8 cellular contexts compared by ENCODE assay signal in genomic region chr16:81445143-81445922, GRCh38. TPM values are rescaled to one million over a fixed set of nuclear protein-coding genes. Genes with fewer than 3 reads are reported as not detected.
DNase-seq lines count a peak whose midpoint lies in the region; ATAC-seq and TF ChIP-seq lines count a peak whose summit lies in the region.

No MANE protein-coding gene starts in this region.

- DNase-seq in GM03348 (ENCODE audit: low spot score): peak; percentile 84
- no peak for DNase-seq in NT2/D1 (ENCODE audit: low read depth, low spot score)
- peak; percentile 46 for DNase-seq in activated naive CD4-positive, alpha-beta T cell treated with anti-CD3 and anti-CD28 coated beads, Interleukin-2, amount 50 U/mL, for 16 hours
- peak in 1 of 2 donors; percentile 44 for DNase-seq in heart right ventricle
- no peak for DNase-seq in prostate gland (ENCODE audit: low spot score)
- DNase-seq in KBM-7: no peak
- no peak for DNase-seq in cerebellar nuclear complex (lab: John Stamatoyannopoulos, UW)

- intact Hi-C loops in heart right ventricle (cut with DNase I) (loop anchor here in 5 of 10 donors (5.0 to 10.0 kb wide), 5 partner anchors 37 to 169 kb away; no protein-coding TSS in a partner anchor), prostate gland (cut with DNase I) (no loop called here)

- 1 to 3% methylated on average over 50 to 61 of the region's 62 CpGs for WGBS in heart right ventricle, 2 donors
- 0% methylated on average over 34 of the region's 62 CpGs for WGBS in prostate gland

- ATAC-seq in GM21723 (IDR thresholded peaks at IDR 0.05; ENCODE audit: unreplicated experiment): peak; percentile 37
- peak in 7 of 8 donors; percentile 3 to 45 (median 25) for ATAC-seq in heart right ventricle

- H3K4me1 ChIP-seq in NT2/D1 (ENCODE audit: insufficient read depth, insufficient read length): peaks cover 21% of the 10 kb centered on the region
- H3K4me1 ChIP-seq in heart right ventricle: peaks cover 5 to 53% (median 33%) of the 10 kb centered on the region in 9 donors
- H3K4me1 ChIP-seq in prostate gland (replicated peaks): peaks cover 8% of the 10 kb centered on the region

- H3K27ac ChIP-seq in heart right ventricle: peak overlapping the region; percentile 34 to 98 (median 84)
- peak overlapping the region; percentile 88 for H3K27ac ChIP-seq in prostate gland

- H3K36me3 ChIP-seq in NT2/D1 (ENCODE audit: insufficient read depth, insufficient read length, low read length) (peaks cover 25% of the 10 kb centered on the region), heart right ventricle (no peaks in the 10 kb centered on the region), prostate gland (no peaks in the 10 kb centered on the region)

- TF ChIP-seq CTCF in heart right ventricle (IDR thresholded peaks at IDR 0.05): peak in 6 of 9 donors; percentile 10 to 37 (median 32)
- TF ChIP-seq CTCF in prostate gland (IDR thresholded peaks at IDR 0.05): peak in 2 of 4 experiments; percentile 10 to 12

- TF ChIP-seq POLR2A in prostate gland (IDR thresholded peaks at IDR 0.05): no peak

- in situ Hi-C loops in KBM-7 (cut with MboI; ENCODE audit: low pct_unique_long_range_greater_than_20kb, low sequenced_read_pairs): no loop called here

- no peaks in the 10 kb centered on the region for H3K9me3 ChIP-seq in NT2/D1 (ENCODE audit: insufficient read depth, low read length)
- H3K9me3 ChIP-seq in heart right ventricle: no peaks in the 10 kb centered on the region
- no peaks in the 10 kb centered on the region for H3K9me3 ChIP-seq in prostate gland

- H3K4me3 ChIP-seq in NT2/D1 (ENCODE audit: insufficient read length, low read depth) (peak overlapping the region; percentile 94), heart right ventricle (peak overlapping the region; percentile 67 to 91 (median 78)), prostate gland (peak overlapping the region; percentile 88 to 93)

- H3K27me3 ChIP-seq in NT2/D1 (ENCODE audit: insufficient read depth, insufficient read length): peaks cover 16% of the 10 kb centered on the region
- H3K27me3 ChIP-seq in heart right ventricle: peaks cover 0 to 6% (median 0%) of the 10 kb centered on the region in 7 donors
- no peaks in the 10 kb centered on the region for H3K27me3 ChIP-seq in prostate gland (replicated peaks; ENCODE audit: insufficient read depth)

- peak overlapping the region; percentile 92 for H3K9ac ChIP-seq in NT2/D1 (ENCODE audit: insufficient read length, low read depth)

RNA-seq across cellular contexts. Expression of gene CMIP, which starts 0.7 kb away (rescaled TPM):
- total RNA-seq in heart right ventricle (10 to 100 TPM in 9 of 10 donors, 1 to 10 TPM in 1; 8.8 to 32.8 (median 14.0) TPM), prostate gland (10 to 100 TPM; 30.1 to 95.1 TPM)
- 1 to 10 TPM; 5.4 to 7.2 TPM for polyA plus RNA-seq in heart right ventricle

Comparison
In these comparisons a context has a peak if more than half of its experiments do, and no peak if none do; other contexts are left out.
1. DNase-seq: peak in GM03348 (single experiment) and activated naive CD4-positive, alpha-beta T cell treated with anti-CD3 and anti-CD28 coated beads, Interleukin-2, amount 50 U/mL, for 16 hours (single experiment); none in NT2/D1 (single experiment), prostate gland (single experiment), KBM-7 (single experiment) and cerebellar nuclear complex (0 of 2).
2. Peak in every context shown above with its lines, with median percentiles within 50 percentile points of each other: H3K4me3 ChIP-seq.